20 cellular contexts compared by ENCODE assay signal in the genomic region with DNA sequence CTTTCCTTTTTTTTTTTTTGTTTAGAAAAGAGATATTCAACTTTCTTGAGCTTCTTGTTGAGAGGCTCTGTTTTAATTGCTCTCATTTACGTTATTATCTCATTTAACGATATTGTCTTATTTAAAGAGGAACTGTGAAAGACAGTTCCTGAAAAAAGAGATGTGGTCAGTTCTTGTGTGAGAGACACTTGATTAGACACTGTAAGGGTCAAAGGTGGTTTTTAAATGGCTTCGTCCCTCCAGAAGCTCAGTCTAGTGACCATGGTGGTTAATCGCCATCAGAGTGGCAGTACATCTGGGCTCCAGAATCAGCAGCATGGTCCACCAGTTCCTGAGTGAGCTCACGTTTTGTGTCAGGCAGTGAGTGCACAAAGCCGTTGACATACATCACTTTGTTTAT. TPM values are rescaled to one million over a fixed set of nuclear protein-coding genes. Genes with fewer than 3 reads are reported as not detected.
DNase-seq lines count a peak whose midpoint lies in the region; ATAC-seq, FAIRE-seq and TF ChIP-seq lines count a peak whose summit lies in the region.
"Had no signal": no experiment of that assay in that cellular context is flagged by ENCODE, and none has a peak within 500 bp of the region (broad histone marks: within the 10 kb centered on the region; RNA-seq: fewer than 3 reads in every experiment).

No MANE protein-coding gene starts in this region.

- no peak for TF ChIP-seq POLR2A in GM12891 (IDR thresholded peaks at IDR 0.05; ENCODE audit: low read depth, low read length)

- peak; percentile 28 for FAIRE-seq in GM12891 (lab: Jason Lieb, UNC)
- FAIRE-seq: A549, GM12892, H54 had no signal

- no peaks in the 10 kb centered on the region for H3K9me3 Mint-ChIP-seq in stimulated activated naive B cell treated with anti-CD40 and anti-IgM and Interleukin-4, amounts not matched to agents 10 μg/mL and 1 μg/mL and 100 μg/mL, for 72 hours
- H3K9me3 Mint-ChIP-seq in activated T-cell treated with anti-CD3 and anti-CD28 coated beads, Interleukin-2, amount 50 U/mL, for 4 hours = no peaks in the 10 kb centered on the region
- H3K9me3 Mint-ChIP-seq: CD14-positive monocyte had no signal

- DNase-seq in GM12891 (ENCODE audit: insufficient read length, low spot score) (no peak), MV-4-11 (lab: John Stamatoyannopoulos, UW) (peak; percentile 78), OCI-M1 (lab: John Stamatoyannopoulos, UW) (peak; percentile 34), NCI-H2029 (lab: John Stamatoyannopoulos, UW) (no peak), foreskin keratinocyte (no peak)
- DNase-seq in stimulated activated naive B cell treated with anti-CD40 and anti-IgM and Interleukin-4, amounts not matched to agents 10 μg/mL and 1 μg/mL and 100 μg/mL, for 72 hours = no peak
- DNase-seq in activated T-cell treated with anti-CD3 and anti-CD28 coated beads, Interleukin-2, amount 50 U/mL, for 4 hours = no peak
- DNase-seq: COR-L47, Kasumi-1, MG63, NCI-H2081 treated with DMSO at 0.1 percent for 48 hours, NCI-H2171 treated with DMSO at 0.1 percent for 48 hours, NCI-H526 had no signal

- no peak overlapping the region for H3K27ac Mint-ChIP-seq in stimulated activated naive B cell treated with anti-CD40 and anti-IgM and Interleukin-4, amounts not matched to agents 10 μg/mL and 1 μg/mL and 100 μg/mL, for 72 hours
- H3K27ac Mint-ChIP-seq: B cell, CD14-positive monocyte had no signal

- no peaks in the 10 kb centered on the region for H3K4me1 ChIP-seq in foreskin keratinocyte
- H3K4me1 ChIP-seq: A549 had no signal

- ATAC-seq in stimulated activated naive B cell treated with anti-CD40 and anti-IgM and Interleukin-4, amounts not matched to agents 10 μg/mL and 1 μg/mL and 100 μg/mL, for 72 hours (replicated peaks) = peak; percentile 52 to 60
- ATAC-seq in activated T-cell treated with anti-CD3 and anti-CD28 coated beads, Interleukin-2, amount 50 U/mL, for 4 hours = no peak
- ATAC-seq in foreskin keratinocyte = no peak
- ATAC-seq: A549, Panc1, SK-N-SH treated with all-trans-retinoic acid at 6 μM for 48 hours had no signal

- no peaks in the 10 kb centered on the region for H3K4me1 Mint-ChIP-seq in stimulated activated naive B cell treated with anti-CD40 and anti-IgM and Interleukin-4, amounts not matched to agents 10 μg/mL and 1 μg/mL and 100 μg/mL, for 72 hours
- no peaks in the 10 kb centered on the region for H3K4me1 Mint-ChIP-seq in activated T-cell treated with anti-CD3 and anti-CD28 coated beads, Interleukin-2, amount 50 U/mL, for 4 hours (ENCODE audit: low read depth)
- H3K4me1 Mint-ChIP-seq: B cell had no signal

- no peak overlapping the region for H3K4me3 Mint-ChIP-seq in stimulated activated naive B cell treated with anti-CD40 and anti-IgM and Interleukin-4, amounts not matched to agents 10 μg/mL and 1 μg/mL and 100 μg/mL, for 72 hours
- no peak overlapping the region for H3K4me3 Mint-ChIP-seq in activated T-cell treated with anti-CD3 and anti-CD28 coated beads, Interleukin-2, amount 50 U/mL, for 4 hours
- H3K4me3 Mint-ChIP-seq: B cell, CD14-positive monocyte had no signal

- H3K27ac ChIP-seq in foreskin keratinocyte = no peak overlapping the region
- H3K27ac ChIP-seq: A549 had no signal

- peaks cover 8% of the 10 kb centered on the region for H3K27me3 ChIP-seq in foreskin keratinocyte
- H3K27me3 ChIP-seq: MG63 had no signal

- H3K27me3 Mint-ChIP-seq in stimulated activated naive B cell treated with anti-CD40 and anti-IgM and Interleukin-4, amounts not matched to agents 10 μg/mL and 1 μg/mL and 100 μg/mL, for 72 hours = peaks cover 34% of the 10 kb centered on the region in 2 donors
- peaks cover 5% of the 10 kb centered on the region for H3K27me3 Mint-ChIP-seq in activated T-cell treated with anti-CD3 and anti-CD28 coated beads, Interleukin-2, amount 50 U/mL, for 4 hours (ENCODE audit: low read depth)

- no peak for TF ChIP-seq CTCF in foreskin keratinocyte (conservative IDR thresholded peaks at IDR 0.05)

- H3K36me3 Mint-ChIP-seq in stimulated activated naive B cell treated with anti-CD40 and anti-IgM and Interleukin-4, amounts not matched to agents 10 μg/mL and 1 μg/mL and 100 μg/mL, for 72 hours = no peaks in the 10 kb centered on the region
- H3K36me3 Mint-ChIP-seq in activated T-cell treated with anti-CD3 and anti-CD28 coated beads, Interleukin-2, amount 50 U/mL, for 4 hours (ENCODE audit: insufficient read depth) = no peaks in the 10 kb centered on the region
- H3K36me3 Mint-ChIP-seq: CD14-positive monocyte had no signal

TF ChIP-seq in GM12891, 5 proteins besides CTCF, POLR2A, EP300 and RAD21:
- no peak for TF ChIP-seq POLR2AphosphoS5 (IDR thresholded peaks at IDR 0.05; ENCODE audit: low read depth, low read length)
- TF ChIP-seq SPI1 (IDR thresholded peaks at IDR 0.05; ENCODE audit: low read depth, low read length) = peak; percentile 87

RNA-seq across cellular contexts. Expression of a gene that starts 57.9 kb away (rescaled TPM):
- 0.08 TPM for polyA plus RNA-seq in GM12891 (2012; ENCODE audit: low read depth, missing spikeins)
- not detected for total RNA-seq in activated T-cell treated with anti-CD3 and anti-CD28 coated beads, Interleukin-2, amount 50 U/mL, for 4 hours
- not detected in 2 replicates for total RNA-seq in foreskin keratinocyte
- not detected in 2 replicates for polyA plus RNA-seq in foreskin keratinocyte
- polyA plus RNA-seq: A549, CD14-positive monocyte had no signal

Comparison
In these comparisons a context has a peak if more than half of its experiments do, and no peak if none do; other contexts are left out.
1. DNase-seq: peak in MV-4-11 (single experiment) and OCI-M1 (single experiment); none in GM12891 (single experiment), stimulated activated naive B cell treated with anti-CD40 and anti-IgM and Interleukin-4, amounts not matched to agents 10 μg/mL and 1 μg/mL and 100 μg/mL, for 72 hours (single experiment), NCI-H2029 (single experiment), activated T-cell treated with anti-CD3 and anti-CD28 coated beads, Interleukin-2, amount 50 U/mL, for 4 hours (single experiment) and foreskin keratinocyte (0 of 2).
2. ATAC-seq: peak in stimulated activated naive B cell treated with anti-CD40 and anti-IgM and Interleukin-4, amounts not matched to agents 10 μg/mL and 1 μg/mL and 100 μg/mL, for 72 hours (2 of 2); none in activated T-cell treated with anti-CD3 and anti-CD28 coated beads, Interleukin-2, amount 50 U/mL, for 4 hours (0 of 2) and foreskin keratinocyte (single experiment).